ENCODE assay signal across 22 cellular contexts in genomic region chr11:121123670-121124069, GRCh38.
"Had no signal": no experiment of that assay in that cellular context is flagged by ENCODE, and none has a peak within 500 bp of the region (broad histone marks: within the 10 kb centered on the region; RNA-seq: fewer than 3 reads in every experiment).

No MANE protein-coding gene starts in this region.

- ATAC-seq: effector memory CD8-positive, alpha-beta T cell; left cardiac atrium; natural killer cell; stimulated activated memory B cell treated with anti-CD40 and anti-IgM and Interleukin-4, amounts not matched to agents 10 μg/mL and 1 μg/mL and 100 μg/mL, for 72 hours; stimulated activated naive CD8-positive, alpha-beta T cell treated with anti-CD3 and anti-CD28 coated beads, Interleukin-15, Interleukin-2, amounts not matched to agents 100 U/mL and 50 U/mL, for 24 hours had no signal

- H3K4me3 ChIP-seq: esophagus squamous epithelium, heart right ventricle, left ventricle myocardium inferior, lung, right atrium auricular region, sigmoid colon, testis, transverse colon, vagina had no signal

- H3K27me3 ChIP-seq: esophagus squamous epithelium, heart right ventricle, right atrium auricular region, sigmoid colon, testis, transverse colon, vagina had no signal

- H3K36me3 ChIP-seq: esophagus squamous epithelium, heart right ventricle, left ventricle myocardium inferior, right atrium auricular region, sigmoid colon, transverse colon, vagina had no signal

- H3K27ac ChIP-seq: esophagus squamous epithelium, heart right ventricle, left ventricle myocardium inferior, parathyroid adenoma, right atrium auricular region, sigmoid colon, testis, transverse colon, vagina had no signal

- DNase-seq: cortex of kidney; effector memory CD8-positive, alpha-beta T cell; erythroblast; esophagus squamous epithelium; foreskin melanocyte; glutamatergic neuron; heart right ventricle; hippocampal formation; left cardiac atrium; left ventricle myocardium inferior; natural killer cell; sigmoid colon; stimulated activated CD4-positive, alpha-beta T cell treated with anti-CD3 and anti-CD28 coated beads, Interleukin-4, amount 100 ng/mL, for 4 hours; stimulated activated naive CD8-positive, alpha-beta T cell treated with anti-CD3 and anti-CD28 coated beads, Interleukin-15, Interleukin-2, amounts not matched to agents 100 U/mL and 50 U/mL, for 24 hours; substantia nigra; testis; transverse colon had no signal

- H3K4me1 ChIP-seq: esophagus squamous epithelium, heart right ventricle, left ventricle myocardium inferior, parathyroid adenoma, right atrium auricular region, sigmoid colon, testis, transverse colon, vagina had no signal

- H3K9me3 ChIP-seq: testis, vagina had no signal
